ENCODE assay signal across 14 cellular contexts in genomic region chr9:105994970-105995369, GRCh38.
DNase-seq lines count a peak whose midpoint lies in the region; ATAC-seq and TF ChIP-seq lines count a peak whose summit lies in the region.
"Had no signal": no experiment of that assay in that cellular context is flagged by ENCODE, and none has a peak within 500 bp of the region (broad histone marks: within the 10 kb centered on the region; RNA-seq: fewer than 3 reads in every experiment).

No MANE protein-coding gene starts in this region.

- H3K9ac ChIP-seq in HCT116 (ENCODE audit: low read length), result no peak overlapping the region
- H3K9ac ChIP-seq: neural progenitor cell had no signal

- H3K79me2 ChIP-seq in HCT116 (ENCODE audit: insufficient read depth, low read length) (no peaks in the 10 kb centered on the region), hepatocyte (no peaks in the 10 kb centered on the region)

- TF ChIP-seq POLR2A in HCT116 (IDR thresholded peaks at IDR 0.05; ENCODE audit: borderline replicate concordance, extremely low read depth, insufficient read depth, insufficient read length), result no peak

- no peaks in the 10 kb centered on the region for H3K9me2 ChIP-seq in HCT116 (ENCODE audit: insufficient read depth)
- H3K9me2 ChIP-seq in hepatocyte (replicated peaks; ENCODE audit: insufficient read depth), result no peaks in the 10 kb centered on the region

- H3K9me3 ChIP-seq in BE2C, result no peaks in the 10 kb centered on the region
- H3K9me3 ChIP-seq in HCT116 (ENCODE audit: control insufficient read depth in 1 of 2, insufficient read depth in 1 of 2, low read depth in 1 of 2, low read length in 2 of 2), result no peaks in the 10 kb centered on the region
- H3K9me3 ChIP-seq in hepatocyte (ENCODE audit: low read depth), result no peaks in the 10 kb centered on the region
- H3K9me3 ChIP-seq: adrenal gland had no signal

- intact Hi-C loops in HCT116 (cut with micrococcal nuclease) (no loop called here), Right ventricle myocardium superior (cut with DNase I) (no loop called here)

- H3K27me3 ChIP-seq in BE2C, result no peaks in the 10 kb centered on the region
- H3K27me3 ChIP-seq in HCT116 (ENCODE audit: insufficient read depth, low read length), result peaks cover 17% of the 10 kb centered on the region
- H3K27me3 ChIP-seq in hepatocyte, result no peaks in the 10 kb centered on the region
- H3K27me3 ChIP-seq: adrenal gland, neural progenitor cell had no signal

- H3K4me1 ChIP-seq in BE2C (no peaks in the 10 kb centered on the region), HCT116 (ENCODE audit: control insufficient read depth in 1 of 2, insufficient read depth in 2 of 2, low read length in 2 of 2) (peaks cover 0 to 4% of the 10 kb centered on the region in 2 experiments; a peak in 1 of 4 replicates), hepatocyte (ENCODE audit: insufficient read depth) (no peaks in the 10 kb centered on the region)
- H3K4me1 ChIP-seq: adrenal gland had no signal

- no peak overlapping the region for H3K4me3 ChIP-seq in BE2C (ENCODE audit: low read depth, low read length)
- no peak overlapping the region for H3K4me3 ChIP-seq in HCT116 (replicated peaks in 1 of 2; ENCODE audit: low read depth in 1 of 2, low read length in 2 of 2)
- H3K4me3 ChIP-seq in hepatocyte, result no peak overlapping the region
- H3K4me3 ChIP-seq: adrenal gland, neural progenitor cell had no signal

- H2AFZ ChIP-seq in HCT116 (ENCODE audit: low read depth, low read length, poor library complexity, severe bottlenecking), result no peak overlapping the region
- no peak overlapping the region for H2AFZ ChIP-seq in hepatocyte
- H2AFZ ChIP-seq: neural progenitor cell had no signal

- WGBS in hepatocyte (ENCODE audit: low lambda C conversion rate, missing lambda C conversion rate), result 94% methylated on average over 2 of the region's 2 CpGs

- TF ChIP-seq RAD21 in HCT116 (IDR thresholded peaks at IDR 0.05; ENCODE audit: low read depth), result no peak

- CTCF ChIA-PET in HCT116 (lab: Charles Lee), result no interaction called here

- no peak overlapping the region for H3K4me2 ChIP-seq in HCT116 (ENCODE audit: low read length)
- no peak overlapping the region for H3K4me2 ChIP-seq in hepatocyte
- H3K4me2 ChIP-seq: neural progenitor cell had no signal

- peak; percentile 52 for DNase-seq in BE2C
- DNase-seq in HCT116 (ENCODE audit: low read depth, low spot score), result no peak
- peak; percentile 38 to 56 for DNase-seq in SHP77 (lab: John Stamatoyannopoulos, UW)
- DNase-seq in hepatocyte (ENCODE audit: low spot score), result peak; percentile 26
- no peak for DNase-seq in stimulated activated CD4-positive, alpha-beta T cell treated with anti-CD3 and anti-CD28 coated beads, Interleukin-2, amount 100 ng/mL, for 48 hours
- no peak for DNase-seq in Right ventricle myocardium superior
- DNase-seq: activated CD4-positive, alpha-beta memory T cell treated with anti-CD3 and anti-CD28 coated beads for 36 hours; kidney glomerular epithelial cell; NCI-H1048; SIG-M5 had no signal

- BruUV-seq in HCT116 (replicated peaks; lab: Mats Ljungman, UMichigan), result no TSS peak

- TF ChIP-seq CTCF in BE2C (IDR thresholded peaks at IDR 0.05; ENCODE audit: low read depth, low read length) (no peak), HCT116 (IDR thresholded peaks at IDR 0.05 in 2 of 3, conservative IDR thresholded peaks at IDR 0.05 in 1 of 3; ENCODE audit: borderline replicate concordance in 1 of 3, insufficient read depth in 1 of 3, low read depth in 2 of 3, low read length in 2 of 3) (no peak), hepatocyte (IDR thresholded peaks at IDR 0.05; ENCODE audit: poor library complexity) (no peak)

- POLR2A ChIA-PET in HCT116 (lab: Charles Lee), result no interaction called here

- H3K27ac ChIP-seq in HCT116 (ENCODE audit: low read depth, low read length) (no peak overlapping the region), hepatocyte (no peak overlapping the region)
- H3K27ac ChIP-seq: adrenal gland, neural progenitor cell had no signal

- H4K20me1 ChIP-seq in HCT116 (ENCODE audit: insufficient read depth) (no peaks in the 10 kb centered on the region), hepatocyte (ENCODE audit: insufficient read depth, poor library complexity, severe bottlenecking) (no peaks in the 10 kb centered on the region)

- H3K36me3 ChIP-seq in BE2C (no peaks in the 10 kb centered on the region), HCT116 (ENCODE audit: control insufficient read depth in 1 of 2, insufficient read depth in 2 of 2, low read length in 2 of 2) (no peaks in the 10 kb centered on the region), hepatocyte (replicated peaks; ENCODE audit: insufficient read depth, low read depth) (no peaks in the 10 kb centered on the region)
- H3K36me3 ChIP-seq: adrenal gland, neural progenitor cell had no signal

- RAD21 ChIA-PET in HCT116 (lab: Charles Lee; ENCODE audit: low non-redundant PET in 1 of 2, low total read pairs in 2 of 2, uncharacterized antibody in 2 of 2, unreplicated experiment in 2 of 2), result no interaction called here

- peak; percentile 36; the same call in 1 of the 2 replicates for ATAC-seq in HCT116
- ATAC-seq in GM18873 (IDR thresholded peaks at IDR 0.05; ENCODE audit: low FRiP score, unreplicated experiment), result no peak
- no peak for ATAC-seq in Right ventricle myocardium superior (ENCODE audit: poor library complexity)
- ATAC-seq in HG02852 (IDR thresholded peaks at IDR 0.05; ENCODE audit: unreplicated experiment), result no peak

TF ChIP-seq in HCT116, 20 proteins besides CTCF, POLR2A, EP300 and RAD21:
- TF ChIP-seq SP1 (IDR thresholded peaks at IDR 0.05; ENCODE audit: low read depth) (no peak), CBX3 (IDR thresholded peaks at IDR 0.05; ENCODE audit: low read depth) (no peak), SRF (IDR thresholded peaks at IDR 0.05; ENCODE audit: low read depth) (no peak), ELF1 (IDR thresholded peaks at IDR 0.05; ENCODE audit: borderline replicate concordance, low read depth) (no peak), EGR1 (IDR thresholded peaks at IDR 0.05; ENCODE audit: low read depth) (no peak), EZH2 (IDR thresholded peaks at IDR 0.05) (no peak), ATF3 (IDR thresholded peaks at IDR 0.05) (no peak), ZNF274 (IDR thresholded peaks at IDR 0.05; ENCODE audit: low read depth, low read length) (no peak), FOSL1 (IDR thresholded peaks at IDR 0.05; ENCODE audit: low read depth) (no peak)

Comparison
In these comparisons a context has a peak if more than half of its experiments do, and no peak if none do; other contexts are left out.
1. DNase-seq: peak in BE2C (single experiment), SHP77 (2 of 2) and hepatocyte (single experiment); none in HCT116 (single experiment), stimulated activated CD4-positive, alpha-beta T cell treated with anti-CD3 and anti-CD28 coated beads, Interleukin-2, amount 100 ng/mL, for 48 hours (0 of 2) and Right ventricle myocardium superior (single experiment).